ENCODE assay signal across 1 cellular context in the genomic region with DNA sequence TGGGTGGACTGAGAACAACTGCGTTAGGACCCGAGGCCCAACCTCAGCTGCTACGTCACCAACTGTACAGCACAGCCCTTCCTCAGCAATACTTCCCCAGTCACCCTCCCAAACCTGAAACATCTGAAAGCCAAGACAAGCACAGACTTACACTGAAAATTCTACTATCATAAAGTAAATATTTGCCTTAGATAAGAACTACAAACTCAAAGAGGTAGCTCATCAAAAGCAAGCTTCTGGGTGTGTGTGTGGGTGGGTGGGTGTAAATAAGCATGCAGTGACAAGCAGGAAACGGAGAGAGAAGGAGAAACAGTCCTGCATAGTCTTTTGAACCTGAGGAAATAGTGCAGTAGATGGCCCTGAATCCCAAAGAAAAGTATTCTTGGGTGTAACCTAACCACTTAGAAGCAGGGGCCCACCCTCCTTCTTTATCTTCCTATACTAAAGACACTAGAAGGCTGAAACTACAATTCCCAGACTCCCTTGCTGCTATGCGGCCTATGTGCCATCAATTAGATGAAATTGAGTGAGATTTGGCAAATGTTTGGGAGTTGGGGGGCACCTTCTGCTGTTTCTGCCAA.
TF ChIP-seq lines count a peak whose summit lies in the region.

No MANE protein-coding gene starts in this region.

TF ChIP-seq in IMR-90, 13 proteins besides CTCF, POLR2A, EP300 and RAD21:
- no peak for TF ChIP-seq FOS (IDR thresholded peaks at IDR 0.05; ENCODE audit: low read depth, low read length)
- no peak for TF ChIP-seq BHLHE40 (IDR thresholded peaks at IDR 0.05; ENCODE audit: low read depth, low read length)
- TF ChIP-seq CEBPB (IDR thresholded peaks at IDR 0.05; ENCODE audit: low read depth, low read length), result no peak
- TF ChIP-seq, protein P1, sequence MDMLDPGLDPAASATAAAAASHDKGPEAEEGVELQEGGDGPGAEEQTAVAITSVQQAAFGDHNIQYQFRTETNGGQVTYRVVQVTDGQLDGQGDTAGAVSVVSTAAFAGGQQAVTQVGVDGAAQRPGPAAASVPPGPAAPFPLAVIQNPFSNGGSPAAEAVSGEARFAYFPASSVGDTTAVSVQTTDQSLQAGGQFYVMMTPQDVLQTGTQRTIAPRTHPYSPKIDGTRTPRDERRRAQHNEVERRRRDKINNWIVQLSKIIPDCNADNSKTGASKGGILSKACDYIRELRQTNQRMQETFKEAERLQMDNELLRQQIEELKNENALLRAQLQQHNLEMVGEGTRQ (IDR thresholded peaks at IDR 0.05; ENCODE audit: low read depth, low read length), result no peak
- TF ChIP-seq NFE2L2 (IDR thresholded peaks at IDR 0.05; ENCODE audit: low read depth, low read length), result no peak
- TF ChIP-seq MXI1 (IDR thresholded peaks at IDR 0.05; ENCODE audit: borderline replicate concordance, low read depth, low read length), result no peak
- TF ChIP-seq CHD1 (IDR thresholded peaks at IDR 0.05; ENCODE audit: low read depth, low read length), result no peak
- TF ChIP-seq, protein P2, sequence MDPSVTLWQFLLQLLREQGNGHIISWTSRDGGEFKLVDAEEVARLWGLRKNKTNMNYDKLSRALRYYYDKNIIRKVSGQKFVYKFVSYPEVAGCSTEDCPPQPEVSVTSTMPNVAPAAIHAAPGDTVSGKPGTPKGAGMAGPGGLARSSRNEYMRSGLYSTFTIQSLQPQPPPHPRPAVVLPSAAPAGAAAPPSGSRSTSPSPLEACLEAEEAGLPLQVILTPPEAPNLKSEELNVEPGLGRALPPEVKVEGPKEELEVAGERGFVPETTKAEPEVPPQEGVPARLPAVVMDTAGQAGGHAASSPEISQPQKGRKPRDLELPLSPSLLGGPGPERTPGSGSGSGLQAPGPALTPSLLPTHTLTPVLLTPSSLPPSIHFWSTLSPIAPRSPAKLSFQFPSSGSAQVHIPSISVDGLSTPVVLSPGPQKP (IDR thresholded peaks at IDR 0.05; ENCODE audit: borderline replicate concordance, low read depth, low read length), result no peak
- no peak for TF ChIP-seq RFX5 (IDR thresholded peaks at IDR 0.05; ENCODE audit: low read depth, low read length)
- TF ChIP-seq MAZ (IDR thresholded peaks at IDR 0.05; ENCODE audit: borderline replicate concordance, low read depth, low read length), result no peak
- TF ChIP-seq RCOR1 (IDR thresholded peaks at IDR 0.05; ENCODE audit: insufficient replicate concordance, low read length), result no peak
- TF ChIP-seq MAFK (IDR thresholded peaks at IDR 0.05; ENCODE audit: low read depth, low read length), result no peak
- no peak for TF ChIP-seq SMC3 (IDR thresholded peaks at IDR 0.05; ENCODE audit: low read depth, low read length)
